ENCODE assay signal across 1 cellular context in genomic region chr13:101390461-101390860, GRCh38.
TF ChIP-seq lines count a peak whose summit lies in the region.

No MANE protein-coding gene starts in this region.

TF ChIP-seq in WTC11, 78 proteins besides CTCF, POLR2A, EP300 and RAD21 (continued from another document):
- no peak for TF ChIP-seq ZNF317 (CRISPR knock-in tag; IDR thresholded peaks at IDR 0.05; ENCODE audit: borderline replicate concordance, low read depth)
- TF ChIP-seq USF2 (CRISPR knock-in tag; IDR thresholded peaks at IDR 0.05): no peak
- TF ChIP-seq SP1 (CRISPR knock-in tag; conservative IDR thresholded peaks at IDR 0.05): no peak
- TF ChIP-seq NFYB (CRISPR knock-in tag; conservative IDR thresholded peaks at IDR 0.05; ENCODE audit: low read depth): no peak
- TF ChIP-seq NR1H2 (CRISPR knock-in tag; IDR thresholded peaks at IDR 0.05): no peak
- TF ChIP-seq CBFB (CRISPR knock-in tag; IDR thresholded peaks at IDR 0.05; ENCODE audit: low read depth): no peak
- TF ChIP-seq CDX4 (CRISPR knock-in tag; IDR thresholded peaks at IDR 0.05; ENCODE audit: borderline replicate concordance): no peak
- no peak for TF ChIP-seq ELF4 (CRISPR knock-in tag; IDR thresholded peaks at IDR 0.05; ENCODE audit: low read depth)
- TF ChIP-seq JAZF1 (CRISPR knock-in tag; IDR thresholded peaks at IDR 0.05): no peak
- TF ChIP-seq FOXK1 (CRISPR knock-in tag; IDR thresholded peaks at IDR 0.05): no peak
- no peak for TF ChIP-seq STAT6 (CRISPR knock-in tag; conservative IDR thresholded peaks at IDR 0.05; ENCODE audit: low read depth)
- TF ChIP-seq ZNF281 (CRISPR knock-in tag; IDR thresholded peaks at IDR 0.05): no peak
- no peak for TF ChIP-seq OVOL2 (CRISPR knock-in tag; IDR thresholded peaks at IDR 0.05; ENCODE audit: borderline replicate concordance)
- TF ChIP-seq ZNF396 (CRISPR knock-in tag; IDR thresholded peaks at IDR 0.05; ENCODE audit: borderline replicate concordance): no peak
- TF ChIP-seq MXD4 (CRISPR knock-in tag; IDR thresholded peaks at IDR 0.05; ENCODE audit: borderline replicate concordance): no peak
